1 cellular context compared by ENCODE assay signal in the genomic region with DNA sequence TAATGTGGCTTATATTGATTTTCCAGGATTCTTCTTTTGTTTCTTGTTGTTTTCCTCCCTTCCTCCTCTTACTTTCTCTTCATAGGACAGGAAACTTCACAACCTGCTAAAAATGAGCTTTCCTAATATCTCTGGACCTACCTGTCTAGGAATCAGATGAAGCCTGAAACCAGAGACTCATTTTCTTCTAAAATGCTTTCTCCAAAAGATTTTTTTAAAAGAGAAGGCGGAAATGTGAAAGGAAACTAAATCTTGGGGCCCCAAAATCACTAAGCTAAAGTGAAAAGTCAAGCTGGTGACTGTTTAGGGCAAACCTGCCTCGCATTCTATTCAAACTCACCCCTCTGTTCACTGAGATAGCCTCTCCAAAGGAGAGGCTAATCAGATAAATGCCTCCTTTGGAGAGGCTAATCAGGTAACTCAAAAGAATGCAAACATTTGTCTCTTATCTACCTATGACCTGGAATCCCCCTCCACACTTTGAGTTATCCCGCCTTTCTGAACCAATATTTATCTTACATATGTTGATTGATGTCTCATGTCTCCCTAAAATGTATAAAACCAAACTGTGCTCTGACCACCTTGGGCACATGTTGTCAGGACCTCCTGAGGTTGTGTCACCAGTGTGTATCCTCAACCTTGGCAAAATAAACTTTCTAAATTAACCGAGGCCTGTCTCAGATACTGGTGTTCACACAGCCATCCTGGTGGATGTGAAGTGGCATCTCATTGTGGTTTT.
TF ChIP-seq lines count a peak whose summit lies in the region.

No MANE protein-coding gene starts in this region.

TF ChIP-seq in HepG2, 621 proteins besides CTCF, POLR2A, EP300 and RAD21 (continued from another document and continues in another):
- TF ChIP-seq ZNF687 (CRISPR knock-in tag; IDR thresholded peaks at IDR 0.05) (no peak), GTF2F1 (IDR thresholded peaks at IDR 0.05; ENCODE audit: low read length) (no peak), HMG20A (CRISPR knock-in tag; IDR thresholded peaks at IDR 0.05; ENCODE audit: borderline replicate concordance) (0 out of 2 replicates have a peak, but pooled peaks have one; percentile 34), NFE2L2 (IDR thresholded peaks at IDR 0.05; ENCODE audit: low read length) (no peak), ZNF777 (CRISPR knock-in tag; IDR thresholded peaks at IDR 0.05) (0 out of 2 replicates have a peak, but pooled peaks have one; percentile 6), REXO4 (CRISPR knock-in tag; IDR thresholded peaks at IDR 0.05; ENCODE audit: borderline replicate concordance) (no peak), ZNF24 (IDR thresholded peaks at IDR 0.05) (no peak), BRCA1 (CRISPR knock-in tag; IDR thresholded peaks at IDR 0.05) (no peak), NFE2L1 (CRISPR knock-in tag; IDR thresholded peaks at IDR 0.05; ENCODE audit: borderline replicate concordance) (no peak), ZNF547 (CRISPR knock-in tag; IDR thresholded peaks at IDR 0.05) (peak; percentile 54; the same call in 1 of the 2 replicates), ZEB1 (IDR thresholded peaks at IDR 0.05; ENCODE audit: insufficient replicate concordance, low read depth) (peak; percentile 95), ZNF749 (CRISPR knock-in tag; IDR thresholded peaks at IDR 0.05; ENCODE audit: borderline replicate concordance) (no peak), ZBTB10 (CRISPR knock-in tag; IDR thresholded peaks at IDR 0.05; ENCODE audit: borderline replicate concordance) (no peak), FOSL2 (CRISPR knock-in tag; IDR thresholded peaks at IDR 0.05) (peak; percentile 49; the same call in 1 of the 2 replicates), LCORL (IDR thresholded peaks at IDR 0.05) (peak; percentile 60; the same call in 1 of the 2 replicates), LCORL (CRISPR knock-in tag; IDR thresholded peaks at IDR 0.05) (peak; percentile 86; the same call in 1 of the 2 replicates), ZBTB33 (CRISPR knock-in tag; IDR thresholded peaks at IDR 0.05) (peak; percentile 17; the same call in 1 of the 2 replicates), TBX2 (CRISPR knock-in tag; IDR thresholded peaks at IDR 0.05; ENCODE audit: borderline replicate concordance) (peak; percentile 93), MYNN (CRISPR knock-in tag; IDR thresholded peaks at IDR 0.05; ENCODE audit: low read depth) (no peak), ZNF33A (CRISPR knock-in tag; IDR thresholded peaks at IDR 0.05; ENCODE audit: borderline replicate concordance) (no peak), SRSF4 (IDR thresholded peaks at IDR 0.05; ENCODE audit: low read depth, low read length, poor library complexity, severe bottlenecking) (no peak), ZSCAN30 (CRISPR knock-in tag; IDR thresholded peaks at IDR 0.05) (0 out of 2 replicates have a peak, but pooled peaks have one; percentile 83), MATR3 (CRISPR knock-in tag; IDR thresholded peaks at IDR 0.05) (no peak), SP5 (CRISPR knock-in tag; IDR thresholded peaks at IDR 0.05; ENCODE audit: borderline replicate concordance, low read depth) (peak; percentile 74; the same call in 1 of the 2 replicates), ZNF251 (CRISPR knock-in tag; IDR thresholded peaks at IDR 0.05) (no peak), U2AF2 (IDR thresholded peaks at IDR 0.05; ENCODE audit: low read depth, low read length) (no peak), ZNF768 (CRISPR knock-in tag; IDR thresholded peaks at IDR 0.05) (no peak; the same call in 1 of the 2 replicates), ZNF569 (CRISPR knock-in tag; IDR thresholded peaks at IDR 0.05; ENCODE audit: borderline replicate concordance) (no peak), HOXA5 (CRISPR knock-in tag; IDR thresholded peaks at IDR 0.05) (0 out of 2 replicates have a peak, but pooled peaks have one; percentile 11), NR2C2 (CRISPR knock-in tag; IDR thresholded peaks at IDR 0.05; ENCODE audit: borderline replicate concordance) (peak; percentile 5; the same call in 1 of the 2 replicates), CBX2 (IDR thresholded peaks at IDR 0.05; ENCODE audit: low read depth, low read length) (no peak), CBX2 (CRISPR knock-in tag; IDR thresholded peaks at IDR 0.05; ENCODE audit: low read depth) (no peak), CCDC6 (CRISPR knock-in tag; IDR thresholded peaks at IDR 0.05) (0 out of 2 replicates have a peak, but pooled peaks have one; percentile 69)
- TF ChIP-seq, protein P1, sequence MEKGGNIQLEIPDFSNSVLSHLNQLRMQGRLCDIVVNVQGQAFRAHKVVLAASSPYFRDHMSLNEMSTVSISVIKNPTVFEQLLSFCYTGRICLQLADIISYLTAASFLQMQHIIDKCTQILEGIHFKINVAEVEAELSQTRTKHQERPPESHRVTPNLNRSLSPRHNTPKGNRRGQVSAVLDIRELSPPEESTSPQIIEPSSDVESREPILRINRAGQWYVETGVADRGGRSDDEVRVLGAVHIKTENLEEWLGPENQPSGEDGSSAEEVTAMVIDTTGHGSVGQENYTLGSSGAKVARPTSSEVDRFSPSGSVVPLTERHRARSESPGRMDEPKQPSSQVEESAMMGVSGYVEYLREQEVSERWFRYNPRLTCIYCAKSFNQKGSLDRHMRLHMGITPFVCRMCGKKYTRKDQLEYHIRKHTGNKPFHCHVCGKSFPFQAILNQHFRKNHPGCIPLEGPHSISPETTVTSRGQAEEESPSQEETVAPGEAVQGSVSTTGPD (CRISPR knock-in tag; IDR thresholded peaks at IDR 0.05): 0 out of 2 replicates have a peak, but pooled peaks have one; percentile 51
- TF ChIP-seq, protein P2, sequence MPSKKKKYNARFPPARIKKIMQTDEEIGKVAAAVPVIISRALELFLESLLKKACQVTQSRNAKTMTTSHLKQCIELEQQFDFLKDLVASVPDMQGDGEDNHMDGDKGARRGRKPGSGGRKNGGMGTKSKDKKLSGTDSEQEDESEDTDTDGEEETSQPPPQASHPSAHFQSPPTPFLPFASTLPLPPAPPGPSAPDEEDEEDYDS (CRISPR knock-in tag; IDR thresholded peaks at IDR 0.05): peak; percentile 40; the same call in 1 of the 2 replicates
- TF ChIP-seq, protein P3, sequence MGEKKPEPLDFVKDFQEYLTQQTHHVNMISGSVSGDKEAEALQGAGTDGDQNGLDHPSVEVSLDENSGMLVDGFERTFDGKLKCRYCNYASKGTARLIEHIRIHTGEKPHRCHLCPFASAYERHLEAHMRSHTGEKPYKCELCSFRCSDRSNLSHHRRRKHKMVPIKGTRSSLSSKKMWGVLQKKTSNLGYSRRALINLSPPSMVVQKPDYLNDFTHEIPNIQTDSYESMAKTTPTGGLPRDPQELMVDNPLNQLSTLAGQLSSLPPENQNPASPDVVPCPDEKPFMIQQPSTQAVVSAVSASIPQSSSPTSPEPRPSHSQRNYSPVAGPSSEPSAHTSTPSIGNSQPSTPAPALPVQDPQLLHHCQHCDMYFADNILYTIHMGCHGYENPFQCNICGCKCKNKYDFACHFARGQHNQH (CRISPR knock-in tag; IDR thresholded peaks at IDR 0.05): no peak
- TF ChIP-seq, protein P4, sequence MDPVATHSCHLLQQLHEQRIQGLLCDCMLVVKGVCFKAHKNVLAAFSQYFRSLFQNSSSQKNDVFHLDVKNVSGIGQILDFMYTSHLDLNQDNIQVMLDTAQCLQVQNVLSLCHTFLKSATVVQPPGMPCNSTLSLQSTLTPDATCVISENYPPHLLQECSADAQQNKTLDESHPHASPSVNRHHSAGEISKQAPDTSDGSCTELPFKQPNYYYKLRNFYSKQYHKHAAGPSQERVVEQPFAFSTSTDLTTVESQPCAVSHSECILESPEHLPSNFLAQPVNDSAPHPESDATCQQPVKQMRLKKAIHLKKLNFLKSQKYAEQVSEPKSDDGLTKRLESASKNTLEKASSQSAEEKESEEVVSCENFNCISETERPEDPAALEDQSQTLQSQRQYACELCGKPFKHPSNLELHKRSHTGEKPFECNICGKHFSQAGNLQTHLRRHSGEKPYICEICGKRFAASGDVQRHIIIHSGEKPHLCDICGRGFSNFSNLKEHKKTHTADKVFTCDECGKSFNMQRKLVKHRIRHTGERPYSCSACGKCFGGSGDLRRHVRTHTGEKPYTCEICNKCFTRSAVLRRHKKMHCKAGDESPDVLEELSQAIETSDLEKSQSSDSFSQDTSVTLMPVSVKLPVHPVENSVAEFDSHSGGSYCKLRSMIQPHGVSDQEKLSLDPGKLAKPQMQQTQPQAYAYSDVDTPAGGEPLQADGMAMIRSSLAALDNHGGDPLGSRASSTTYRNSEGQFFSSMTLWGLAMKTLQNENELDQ (CRISPR knock-in tag; IDR thresholded peaks at IDR 0.05; ENCODE audit: borderline replicate concordance): no peak
- TF ChIP-seq, protein P5, sequence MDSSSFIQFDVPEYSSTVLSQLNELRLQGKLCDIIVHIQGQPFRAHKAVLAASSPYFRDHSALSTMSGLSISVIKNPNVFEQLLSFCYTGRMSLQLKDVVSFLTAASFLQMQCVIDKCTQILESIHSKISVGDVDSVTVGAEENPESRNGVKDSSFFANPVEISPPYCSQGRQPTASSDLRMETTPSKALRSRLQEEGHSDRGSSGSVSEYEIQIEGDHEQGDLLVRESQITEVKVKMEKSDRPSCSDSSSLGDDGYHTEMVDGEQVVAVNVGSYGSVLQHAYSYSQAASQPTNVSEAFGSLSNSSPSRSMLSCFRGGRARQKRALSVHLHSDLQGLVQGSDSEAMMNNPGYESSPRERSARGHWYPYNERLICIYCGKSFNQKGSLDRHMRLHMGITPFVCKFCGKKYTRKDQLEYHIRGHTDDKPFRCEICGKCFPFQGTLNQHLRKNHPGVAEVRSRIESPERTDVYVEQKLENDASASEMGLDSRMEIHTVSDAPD (CRISPR knock-in tag; IDR thresholded peaks at IDR 0.05): peak; percentile 93; the same call in 1 of the 2 replicates
- TF ChIP-seq, protein P6, sequence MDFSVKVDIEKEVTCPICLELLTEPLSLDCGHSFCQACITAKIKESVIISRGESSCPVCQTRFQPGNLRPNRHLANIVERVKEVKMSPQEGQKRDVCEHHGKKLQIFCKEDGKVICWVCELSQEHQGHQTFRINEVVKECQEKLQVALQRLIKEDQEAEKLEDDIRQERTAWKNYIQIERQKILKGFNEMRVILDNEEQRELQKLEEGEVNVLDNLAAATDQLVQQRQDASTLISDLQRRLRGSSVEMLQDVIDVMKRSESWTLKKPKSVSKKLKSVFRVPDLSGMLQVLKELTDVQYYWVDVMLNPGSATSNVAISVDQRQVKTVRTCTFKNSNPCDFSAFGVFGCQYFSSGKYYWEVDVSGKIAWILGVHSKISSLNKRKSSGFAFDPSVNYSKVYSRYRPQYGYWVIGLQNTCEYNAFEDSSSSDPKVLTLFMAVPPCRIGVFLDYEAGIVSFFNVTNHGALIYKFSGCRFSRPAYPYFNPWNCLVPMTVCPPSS (IDR thresholded peaks at IDR 0.05): no peak
